8 cellular contexts compared by ENCODE assay signal in genomic region chr17:2883544-2884203, GRCh38.
DNase-seq lines count a peak whose midpoint lies in the region; ATAC-seq and TF ChIP-seq lines count a peak whose summit lies in the region.

No MANE protein-coding gene starts in this region.

- no peak for TF ChIP-seq EP300 in stomach (IDR thresholded peaks at IDR 0.05)

- H3K27me3 Mint-ChIP-seq in MCF 10A (ENCODE audit: insufficient read depth, unreplicated experiment) = no peaks in the 10 kb centered on the region
- no peaks in the 10 kb centered on the region for H3K27me3 Mint-ChIP-seq in activated T-helper 17 cell treated with anti-CD3 and anti-CD28 coated beads, Interleukin-2, amount 50 U/mL, for 72 hours

- H3K79me2 ChIP-seq in fibroblast of lung (ENCODE audit: control insufficient read depth, insufficient read depth, low read length) = no peaks in the 10 kb centered on the region

- no peak overlapping the region for H3K27ac Mint-ChIP-seq in MCF 10A (ENCODE audit: low read depth, unreplicated experiment)
- H3K27ac Mint-ChIP-seq in activated T-helper 17 cell treated with anti-CD3 and anti-CD28 coated beads, Interleukin-2, amount 50 U/mL, for 72 hours = no peak overlapping the region

- H3K9me3 Mint-ChIP-seq in MCF 10A (ENCODE audit: unreplicated experiment) = no peaks in the 10 kb centered on the region
- H3K9me3 Mint-ChIP-seq in activated T-helper 17 cell treated with anti-CD3 and anti-CD28 coated beads, Interleukin-2, amount 50 U/mL, for 72 hours = no peaks in the 10 kb centered on the region

- H3K36me3 ChIP-seq in breast epithelium (no peaks in the 10 kb centered on the region), fibroblast of lung (ENCODE audit: control insufficient read depth, insufficient read depth, low read length) (no peaks in the 10 kb centered on the region), stomach (peaks cover 0 to 6% (median 0%) of the 10 kb centered on the region in 4 donors)

- H3K27me3 ChIP-seq in breast epithelium (no peaks in the 10 kb centered on the region), fibroblast of lung (ENCODE audit: control insufficient read depth, insufficient read depth, low read length) (no peaks in the 10 kb centered on the region), stomach (no peaks in the 10 kb centered on the region)

- WGBS in stomach, 5 donors = 44 to 56% (median 52%) methylated on average over 9 to 10 of the region's 10 CpGs

- TF ChIP-seq POLR2A in breast epithelium (IDR thresholded peaks at IDR 0.05) (no peak), stomach (IDR thresholded peaks at IDR 0.05) (no peak)

- H4K20me1 ChIP-seq in fibroblast of lung (ENCODE audit: control insufficient read depth, extremely low read depth, insufficient read depth, low read length) = no peaks in the 10 kb centered on the region

- TF ChIP-seq CTCF in MCF 10A (IDR thresholded peaks at IDR 0.05; ENCODE audit: unreplicated experiment) (no peak), breast epithelium (IDR thresholded peaks at IDR 0.05) (no peak), fibroblast of lung (conservative IDR thresholded peaks at IDR 0.05 in 1 of 2, IDR thresholded peaks at IDR 0.05 in 1 of 2; ENCODE audit: low read depth in 1 of 2, low read length in 2 of 2) (no peak), stomach (IDR thresholded peaks at IDR 0.05) (no peak)

- H3K27ac ChIP-seq in breast epithelium = no peak overlapping the region
- H3K27ac ChIP-seq in fibroblast of lung (ENCODE audit: insufficient read depth, low read length) = no peak overlapping the region
- H3K27ac ChIP-seq in stomach = peak overlapping the region; percentile 18 to 56 (median 52)

- no peak for ATAC-seq in GM21390 (IDR thresholded peaks at IDR 0.05; ENCODE audit: unreplicated experiment)
- no peak for ATAC-seq in GM18858 (IDR thresholded peaks at IDR 0.05; ENCODE audit: unreplicated experiment)
- no peak for ATAC-seq in activated T-helper 17 cell treated with anti-CD3 and anti-CD28 coated beads, Interleukin-2, amount 50 U/mL, for 72 hours (replicated peaks)

- H3K9me3 ChIP-seq in breast epithelium (no peaks in the 10 kb centered on the region), fibroblast of lung (ENCODE audit: control insufficient read depth, insufficient read depth, low read depth, low read length) (no peaks in the 10 kb centered on the region), stomach (no peaks in the 10 kb centered on the region)

- CTCF ChIA-PET in MCF 10A (lab: Yijun Ruan, JAX) = interaction anchor here (0.7 to 0.8 kb wide), 2 partner anchors 12 to 35 kb away, joined by 3 to 4 read pairs; no protein-coding TSS in a partner anchor

- no peak overlapping the region for H3K9ac ChIP-seq in fibroblast of lung (ENCODE audit: insufficient read depth, low read length)

- H3K36me3 Mint-ChIP-seq in MCF 10A (ENCODE audit: insufficient read depth, unreplicated experiment) = peaks cover 4% of the 10 kb centered on the region
- no peaks in the 10 kb centered on the region for H3K36me3 Mint-ChIP-seq in activated T-helper 17 cell treated with anti-CD3 and anti-CD28 coated beads, Interleukin-2, amount 50 U/mL, for 72 hours (ENCODE audit: low read depth)

- no TSS peak for BruUV-seq in MCF 10A (replicated peaks; lab: Mats Ljungman, UMichigan)

- H2AFZ ChIP-seq in fibroblast of lung (ENCODE audit: low read length) = no peak overlapping the region

- H3K4me2 ChIP-seq in fibroblast of lung (ENCODE audit: extremely low read depth, insufficient read depth, low read length) = no peak overlapping the region

- H3K4me1 ChIP-seq in breast epithelium (no peaks in the 10 kb centered on the region), fibroblast of lung (ENCODE audit: control insufficient read depth, extremely low read depth, insufficient read depth, low read length) (peaks cover 2% of the 10 kb centered on the region), stomach (peaks cover 6 to 15% (median 10%) of the 10 kb centered on the region in 4 donors)

- H3K4me3 Mint-ChIP-seq in MCF 10A (ENCODE audit: unreplicated experiment) = no peak overlapping the region
- H3K4me3 Mint-ChIP-seq in activated T-helper 17 cell treated with anti-CD3 and anti-CD28 coated beads, Interleukin-2, amount 50 U/mL, for 72 hours = no peak overlapping the region

- peak; percentile 75 for DNase-seq in MCF 10A (ENCODE audit: unreplicated experiment)
- DNase-seq in breast epithelium (ENCODE audit: low spot score in 2 of 2) = no peak
- peak; percentile 37 for DNase-seq in NCI-H524 treated with DMSO at 0.1 percent for 48 hours (lab: John Stamatoyannopoulos, UW)
- peak; percentile 59 for DNase-seq in fibroblast of lung (ENCODE audit: low read depth in 2 of 2)
- DNase-seq in stomach = no peak

- POLR2A ChIA-PET in MCF 10A (lab: Yijun Ruan, JAX) = interaction anchor here (0.7 to 0.9 kb wide), 2 partner anchors 15 to 29 kb away, joined by 4 to 5 read pairs; no protein-coding TSS in a partner anchor

- intact Hi-C loops in MCF 10A (cut with micrococcal nuclease) = no loop called here
- intact Hi-C loops in breast epithelium (cut with DNase I; ENCODE audit: low total_unique reads) = no loop called here
- intact Hi-C loops in stomach (cut with DNase I; ENCODE audit: low total_unique reads) = no loop called here

- H3K4me3 ChIP-seq in breast epithelium (no peak overlapping the region), fibroblast of lung (replicated peaks in 1 of 4; ENCODE audit: control extremely low read depth in 1 of 4, insufficient read depth in 1 of 4, low read depth in 3 of 4, low read length in 4 of 4) (no peak overlapping the region), stomach (no peak overlapping the region)

- peaks cover 6% of the 10 kb centered on the region for H3K4me1 Mint-ChIP-seq in MCF 10A (ENCODE audit: insufficient read depth, unreplicated experiment)
- peaks cover 13% of the 10 kb centered on the region for H3K4me1 Mint-ChIP-seq in activated T-helper 17 cell treated with anti-CD3 and anti-CD28 coated beads, Interleukin-2, amount 50 U/mL, for 72 hours

Comparison
In these comparisons a context has a peak if more than half of its experiments do, and no peak if none do; other contexts are left out.
1. DNase-seq: peak in MCF 10A (single experiment), NCI-H524 treated with DMSO at 0.1 percent for 48 hours (single experiment) and fibroblast of lung (2 of 2); none in breast epithelium (0 of 2) and stomach (single experiment).
2. H3K27ac ChIP-seq: peak in stomach (5 of 5); none in breast epithelium (0 of 2) and fibroblast of lung (single experiment).